1 cellular context compared by ENCODE assay signal in the genomic region with DNA sequence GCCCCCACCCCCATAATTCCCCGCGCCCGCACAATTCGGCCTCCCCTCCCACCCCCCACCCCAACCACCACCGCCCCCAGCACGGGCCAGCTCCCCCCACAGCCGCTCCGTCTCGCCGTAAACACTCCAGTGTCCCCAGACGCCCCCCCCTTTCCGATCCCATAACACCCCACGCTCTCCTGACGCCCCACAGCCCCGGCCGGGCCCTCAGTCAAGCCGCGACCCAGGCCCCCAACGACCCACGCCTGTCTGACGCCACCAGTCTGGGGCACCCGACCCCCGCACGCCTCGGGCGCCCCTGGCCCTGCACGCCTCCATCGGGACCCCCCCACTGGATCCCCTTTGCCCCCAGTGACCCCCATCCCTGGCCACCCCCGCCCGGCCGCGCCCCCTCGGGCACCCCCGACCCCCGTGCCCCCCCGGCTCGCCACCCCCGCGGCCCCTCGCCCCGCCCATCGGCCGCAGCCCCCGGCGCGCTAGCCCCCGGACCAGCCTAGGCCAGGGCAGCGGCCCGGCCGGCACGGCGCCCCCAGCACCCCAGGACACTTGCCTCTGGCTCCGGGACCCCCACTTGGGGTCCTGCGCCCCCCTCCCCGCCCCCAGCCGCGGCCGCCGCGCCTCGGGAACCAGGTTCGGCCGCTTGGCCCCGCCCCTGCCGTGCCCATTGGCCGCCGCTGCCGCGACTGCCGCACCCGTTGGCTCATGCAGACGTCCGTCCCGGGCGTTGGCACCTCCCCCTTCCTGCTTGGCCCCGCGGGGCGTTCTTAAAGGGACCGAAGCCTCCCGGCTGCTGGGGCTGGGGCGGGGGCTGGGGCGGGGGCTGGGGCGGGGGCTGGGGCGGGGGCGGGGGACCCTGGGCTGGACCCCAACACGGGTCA.
A peak's percentile ranks its signal among the peaks of the same experiment; 100 is the strongest.
TF ChIP-seq lines count a peak whose summit lies in the region.

TSS of gene FKBP8 (minus strand) at position 638 of the 878 bp plus-strand sequence. CDS start 1,603 bp downstream, outside the sequence.

TF ChIP-seq in Ishikawa, 13 proteins besides CTCF, POLR2A, EP300 and RAD21 (continued from another document):
- TF ChIP-seq MAX (IDR thresholded peaks at IDR 0.05): no peak
- 0 out of 2 replicates have a peak, but pooled peaks have one; percentile 22 for TF ChIP-seq TAF1 (IDR thresholded peaks at IDR 0.05; ENCODE audit: low read depth)
- TF ChIP-seq YY1 (IDR thresholded peaks at IDR 0.05; ENCODE audit: low read depth): no peak
- TF ChIP-seq CEBPB (IDR thresholded peaks at IDR 0.05): no peak
- TF ChIP-seq TEAD4 (IDR thresholded peaks at IDR 0.05): no peak
